Comparison of ENCODE assay signal across 18 cellular contexts in the genomic region with DNA sequence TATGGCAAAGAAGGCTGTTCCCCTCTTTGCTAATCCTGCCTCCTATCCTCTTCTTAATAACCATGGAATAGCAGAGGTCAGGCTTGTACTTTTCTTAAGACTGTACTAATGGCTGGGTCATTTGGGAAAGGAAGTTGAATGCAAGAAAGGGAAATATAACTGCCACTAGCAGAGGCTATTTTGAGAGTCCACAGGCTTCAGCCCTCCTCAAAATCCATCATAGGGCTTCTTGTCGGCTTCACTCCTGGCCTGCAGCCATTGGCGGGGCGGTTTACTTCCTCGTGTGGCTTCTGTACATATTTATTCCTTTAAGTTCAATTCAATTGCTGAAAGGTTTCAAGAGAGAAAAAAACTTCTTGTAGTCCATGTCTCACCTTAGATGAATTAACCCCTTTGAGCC. TPM values are rescaled to one million over a fixed set of nuclear protein-coding genes. Genes with fewer than 3 reads are reported as not detected.
DNase-seq lines count a peak whose midpoint lies in the region; ATAC-seq and TF ChIP-seq lines count a peak whose summit lies in the region.
"Had no signal": no experiment of that assay in that cellular context is flagged by ENCODE, and none has a peak within 500 bp of the region (broad histone marks: within the 10 kb centered on the region; RNA-seq: fewer than 3 reads in every experiment).

No MANE protein-coding gene starts in this region.

- no peaks in the 10 kb centered on the region for H3F3A ChIP-seq in OCI-LY1 (ENCODE audit: insufficient read depth, low read length)

- no peak overlapping the region for H3K4me2 ChIP-seq in OCI-LY1 (ENCODE audit: low read length)

- H4K20me1 ChIP-seq in OCI-LY1 (ENCODE audit: insufficient read depth, low read length), result no peaks in the 10 kb centered on the region

- H3K9ac ChIP-seq in OCI-LY1 (ENCODE audit: low read length) (no peak overlapping the region), stomach smooth muscle (ENCODE audit: low read length in 2 of 2) (no peak overlapping the region)

- H3K4me1 ChIP-seq in OCI-LY1 (ENCODE audit: insufficient read depth, low read length, severe bottlenecking) (peaks cover 28% of the 10 kb centered on the region), left lung (peaks cover 2 to 32% of the 10 kb centered on the region in 2 donors), stomach smooth muscle (ENCODE audit: control insufficient read depth, insufficient read depth, low read length) (peaks cover 8% of the 10 kb centered on the region)
- H3K4me1 ChIP-seq: foreskin keratinocyte had no signal

- no peaks in the 10 kb centered on the region for H3K9me2 ChIP-seq in OCI-LY1 (ENCODE audit: low read depth, low read length)

- DNase-seq in SIG-M5 treated with dmso at 0.1 percent for 504 hours (lab: John Stamatoyannopoulos, UW; ENCODE audit: unreplicated experiment) (peak; percentile 57), SIG-M5 (lab: John Stamatoyannopoulos, UW) (no peak), left lung (peak; percentile 66 to 77), SW480 (ENCODE audit: low spot score) (no peak)
- DNase-seq: activated B cell treated with CpG ODN at 0.5 μM for 24 hours; activated naive CD4-positive, alpha-beta T cell treated with anti-CD3 and anti-CD28 coated beads for 36 hours; effector memory CD4-positive, alpha-beta T cell; foreskin keratinocyte; NCI-H345; OCI-M1; posterior cingulate gyrus; stimulated activated CD4-positive, alpha-beta T cell treated with anti-CD3 and anti-CD28 coated beads, Interleukin-1b, Interleukin-23, amount 100 ng/mL, for 48 hours; stimulated activated CD8-positive, alpha-beta memory T cell treated with anti-CD3 and anti-CD28 coated beads, Interleukin-4, amount 100 ng/mL, for 48 hours had no signal

- H3K4me3 ChIP-seq in OCI-LY1 (ENCODE audit: low read depth, low read length, poor library complexity, severe bottlenecking) (no peak overlapping the region), left lung (no peak overlapping the region), stomach smooth muscle (ENCODE audit: low read length in 2 of 2) (no peak overlapping the region)
- H3K4me3 ChIP-seq: tibial artery had no signal

- H2AFZ ChIP-seq in OCI-LY1 (ENCODE audit: low read length), result no peak overlapping the region

- no peaks in the 10 kb centered on the region for H3K27me3 ChIP-seq in OCI-LY1 (ENCODE audit: insufficient read depth, low read length)
- H3K27me3 ChIP-seq in left lung, result no peaks in the 10 kb centered on the region
- no peaks in the 10 kb centered on the region for H3K27me3 ChIP-seq in stomach smooth muscle (ENCODE audit: control insufficient read depth in 1 of 2, insufficient read depth in 2 of 2, low read length in 2 of 2)
- H3K27me3 ChIP-seq: foreskin keratinocyte, tibial artery had no signal

- H3K27ac ChIP-seq in OCI-LY1 (ENCODE audit: low read depth, low read length, poor library complexity, severe bottlenecking), result peak overlapping the region; percentile 32
- H3K27ac ChIP-seq in left lung, result peak overlapping the region; percentile 27 to 57
- peak overlapping the region; percentile 11 for H3K27ac ChIP-seq in stomach smooth muscle (ENCODE audit: low read length)
- H3K27ac ChIP-seq: foreskin keratinocyte, tibial artery had no signal

- intact Hi-C loops in left lung (cut with DNase I), result no loop called here

- H3K79me2 ChIP-seq in OCI-LY1 (ENCODE audit: insufficient read depth, low read length), result peaks cover 6% of the 10 kb centered on the region

- TF ChIP-seq CTCF in OCI-LY1 (IDR thresholded peaks at IDR 0.05; ENCODE audit: low read length) (no peak), left lung (IDR thresholded peaks at IDR 0.05) (no peak)

- peaks cover 5% of the 10 kb centered on the region; the same call in 1 of the 2 replicates for H3K9me3 ChIP-seq in OCI-LY1 (ENCODE audit: low read length)
- H3K9me3 ChIP-seq in left lung, result no peaks in the 10 kb centered on the region
- H3K9me3 ChIP-seq in stomach smooth muscle (ENCODE audit: control insufficient read depth in 2 of 2, low read length in 2 of 2), result no peaks in the 10 kb centered on the region
- H3K9me3 ChIP-seq: tibial artery had no signal

- ATAC-seq in left lung, result peak; percentile 53
- no peak for ATAC-seq in GM19463 (IDR thresholded peaks at IDR 0.05; ENCODE audit: unreplicated experiment)
- ATAC-seq in GM21576 (IDR thresholded peaks at IDR 0.05; ENCODE audit: unreplicated experiment), result no peak
- ATAC-seq: foreskin keratinocyte had no signal

- H3K36me3 ChIP-seq in OCI-LY1 (ENCODE audit: insufficient read depth, low read length), result no peaks in the 10 kb centered on the region
- no peaks in the 10 kb centered on the region for H3K36me3 ChIP-seq in left lung
- H3K36me3 ChIP-seq in stomach smooth muscle (ENCODE audit: control insufficient read depth in 2 of 2, insufficient read depth in 2 of 2, low read length in 2 of 2), result no peaks in the 10 kb centered on the region
- H3K36me3 ChIP-seq: tibial artery had no signal

RNA-seq across cellular contexts. Expression of gene PARP8, which starts 2.8 kb away (rescaled TPM):
- total RNA-seq in left lung, result 10 to 100 TPM; 33.6 to 41.3 TPM

Comparison
In these comparisons a context has a peak if more than half of its experiments do, and no peak if none do; other contexts are left out.
1. DNase-seq: peak in SIG-M5 treated with dmso at 0.1 percent for 504 hours (single experiment) and left lung (2 of 2); none in SIG-M5 (single experiment) and SW480 (single experiment).
2. Peak in every context shown above with its lines, with median percentiles within 50 percentile points of each other: H3K27ac ChIP-seq.